1 cellular context compared by ENCODE assay signal in the genomic region with DNA sequence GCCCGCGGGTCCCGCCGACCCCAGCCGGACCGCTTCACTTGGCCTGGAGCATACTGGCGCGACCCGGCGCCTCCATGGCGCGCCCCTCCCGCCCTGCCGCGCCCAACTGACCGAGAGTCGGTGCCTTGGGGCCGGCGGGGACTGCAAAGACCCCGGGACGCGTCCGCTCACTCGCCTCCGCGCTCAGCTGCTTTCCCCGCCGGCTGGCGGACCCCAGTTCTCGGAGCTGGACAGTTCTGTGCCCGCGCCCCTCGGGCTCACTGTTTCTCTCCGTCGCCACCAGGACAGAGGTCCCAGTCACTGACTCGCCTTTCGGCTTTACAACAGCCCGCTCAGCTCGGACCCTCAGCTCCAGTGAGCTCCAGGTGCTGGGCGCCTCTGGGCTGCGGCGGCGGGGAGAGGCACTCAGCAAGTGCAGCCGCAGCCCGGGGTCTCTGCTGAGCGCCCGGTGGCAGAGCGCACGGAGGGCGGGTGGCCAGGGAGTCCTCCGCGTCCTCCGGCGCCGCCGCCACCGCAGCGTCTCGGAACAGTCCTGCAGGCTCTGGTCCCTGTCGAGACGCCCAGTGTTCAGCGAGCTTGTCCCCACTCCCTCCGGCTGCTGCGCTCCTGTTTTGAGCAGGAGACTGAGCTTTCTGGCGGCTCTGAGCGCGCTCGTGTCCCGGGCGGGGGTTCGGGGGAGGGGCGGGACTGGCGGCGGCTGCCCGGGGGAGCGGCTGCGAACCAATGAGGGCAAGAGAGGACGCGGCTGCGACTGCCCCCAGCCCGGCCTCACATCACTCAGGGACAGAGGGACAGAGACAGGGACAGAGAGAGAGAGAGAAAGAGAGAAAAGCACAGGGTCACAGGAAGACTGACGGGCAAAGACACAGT.
TF ChIP-seq lines count a peak whose summit lies in the region.

A gene (minus strand): TSS at position 637 of the 870 bp plus-strand sequence. CDS start 638 bp downstream, outside the sequence.

TF ChIP-seq in HepG2, 621 proteins besides CTCF, POLR2A, EP300 and RAD21 (continued from another document and continues in another):
- no peak for TF ChIP-seq MED13 (CRISPR knock-in tag; IDR thresholded peaks at IDR 0.05)
- TF ChIP-seq, protein P1, sequence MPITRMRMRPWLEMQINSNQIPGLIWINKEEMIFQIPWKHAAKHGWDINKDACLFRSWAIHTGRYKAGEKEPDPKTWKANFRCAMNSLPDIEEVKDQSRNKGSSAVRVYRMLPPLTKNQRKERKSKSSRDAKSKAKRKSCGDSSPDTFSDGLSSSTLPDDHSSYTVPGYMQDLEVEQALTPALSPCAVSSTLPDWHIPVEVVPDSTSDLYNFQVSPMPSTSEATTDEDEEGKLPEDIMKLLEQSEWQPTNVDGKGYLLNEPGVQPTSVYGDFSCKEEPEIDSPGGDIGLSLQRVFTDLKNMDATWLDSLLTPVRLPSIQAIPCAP (CRISPR knock-in tag; IDR thresholded peaks at IDR 0.05; ENCODE audit: low read depth), result no peak
- TF ChIP-seq FOXJ3 (CRISPR knock-in tag; IDR thresholded peaks at IDR 0.05; ENCODE audit: borderline replicate concordance), result no peak
- TF ChIP-seq, protein P2, sequence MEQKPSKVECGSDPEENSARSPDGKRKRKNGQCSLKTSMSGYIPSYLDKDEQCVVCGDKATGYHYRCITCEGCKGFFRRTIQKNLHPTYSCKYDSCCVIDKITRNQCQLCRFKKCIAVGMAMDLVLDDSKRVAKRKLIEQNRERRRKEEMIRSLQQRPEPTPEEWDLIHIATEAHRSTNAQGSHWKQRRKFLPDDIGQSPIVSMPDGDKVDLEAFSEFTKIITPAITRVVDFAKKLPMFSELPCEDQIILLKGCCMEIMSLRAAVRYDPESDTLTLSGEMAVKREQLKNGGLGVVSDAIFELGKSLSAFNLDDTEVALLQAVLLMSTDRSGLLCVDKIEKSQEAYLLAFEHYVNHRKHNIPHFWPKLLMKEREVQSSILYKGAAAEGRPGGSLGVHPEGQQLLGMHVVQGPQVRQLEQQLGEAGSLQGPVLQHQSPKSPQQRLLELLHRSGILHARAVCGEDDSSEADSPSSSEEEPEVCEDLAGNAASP (CRISPR knock-in tag; IDR thresholded peaks at IDR 0.05; ENCODE audit: borderline replicate concordance), result no peak
- no peak for TF ChIP-seq ZNF605 (CRISPR knock-in tag; IDR thresholded peaks at IDR 0.05)
- TF ChIP-seq HOXA5 (CRISPR knock-in tag; IDR thresholded peaks at IDR 0.05), result no peak
- TF ChIP-seq, protein P3, sequence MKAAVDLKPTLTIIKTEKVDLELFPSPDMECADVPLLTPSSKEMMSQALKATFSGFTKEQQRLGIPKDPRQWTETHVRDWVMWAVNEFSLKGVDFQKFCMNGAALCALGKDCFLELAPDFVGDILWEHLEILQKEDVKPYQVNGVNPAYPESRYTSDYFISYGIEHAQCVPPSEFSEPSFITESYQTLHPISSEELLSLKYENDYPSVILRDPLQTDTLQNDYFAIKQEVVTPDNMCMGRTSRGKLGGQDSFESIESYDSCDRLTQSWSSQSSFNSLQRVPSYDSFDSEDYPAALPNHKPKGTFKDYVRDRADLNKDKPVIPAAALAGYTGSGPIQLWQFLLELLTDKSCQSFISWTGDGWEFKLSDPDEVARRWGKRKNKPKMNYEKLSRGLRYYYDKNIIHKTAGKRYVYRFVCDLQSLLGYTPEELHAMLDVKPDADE (CRISPR knock-in tag; IDR thresholded peaks at IDR 0.05), result no peak
- TF ChIP-seq ZNF3 (CRISPR knock-in tag; IDR thresholded peaks at IDR 0.05), result no peak
- TF ChIP-seq CCAR2 (optimal IDR thresholded peaks at IDR 0.05; ENCODE audit: low read depth, low read length), result no peak
- TF ChIP-seq, protein P4, sequence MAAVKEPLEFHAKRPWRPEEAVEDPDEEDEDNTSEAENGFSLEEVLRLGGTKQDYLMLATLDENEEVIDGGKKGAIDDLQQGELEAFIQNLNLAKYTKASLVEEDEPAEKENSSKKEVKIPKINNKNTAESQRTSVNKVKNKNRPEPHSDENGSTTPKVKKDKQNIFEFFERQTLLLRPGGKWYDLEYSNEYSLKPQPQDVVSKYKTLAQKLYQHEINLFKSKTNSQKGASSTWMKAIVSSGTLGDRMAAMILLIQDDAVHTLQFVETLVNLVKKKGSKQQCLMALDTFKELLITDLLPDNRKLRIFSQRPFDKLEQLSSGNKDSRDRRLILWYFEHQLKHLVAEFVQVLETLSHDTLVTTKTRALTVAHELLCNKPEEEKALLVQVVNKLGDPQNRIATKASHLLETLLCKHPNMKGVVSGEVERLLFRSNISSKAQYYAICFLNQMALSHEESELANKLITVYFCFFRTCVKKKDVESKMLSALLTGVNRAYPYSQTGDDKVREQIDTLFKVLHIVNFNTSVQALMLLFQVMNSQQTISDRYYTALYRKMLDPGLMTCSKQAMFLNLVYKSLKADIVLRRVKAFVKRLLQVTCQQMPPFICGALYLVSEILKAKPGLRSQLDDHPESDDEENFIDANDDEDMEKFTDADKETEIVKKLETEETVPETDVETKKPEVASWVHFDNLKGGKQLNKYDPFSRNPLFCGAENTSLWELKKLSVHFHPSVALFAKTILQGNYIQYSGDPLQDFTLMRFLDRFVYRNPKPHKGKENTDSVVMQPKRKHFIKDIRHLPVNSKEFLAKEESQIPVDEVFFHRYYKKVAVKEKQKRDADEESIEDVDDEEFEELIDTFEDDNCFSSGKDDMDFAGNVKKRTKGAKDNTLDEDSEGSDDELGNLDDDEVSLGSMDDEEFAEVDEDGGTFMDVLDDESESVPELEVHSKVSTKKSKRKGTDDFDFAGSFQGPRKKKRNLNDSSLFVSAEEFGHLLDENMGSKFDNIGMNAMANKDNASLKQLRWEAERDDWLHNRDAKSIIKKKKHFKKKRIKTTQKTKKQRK (IDR thresholded peaks at IDR 0.05; ENCODE audit: low read length), result no peak
- TF ChIP-seq, protein P5, sequence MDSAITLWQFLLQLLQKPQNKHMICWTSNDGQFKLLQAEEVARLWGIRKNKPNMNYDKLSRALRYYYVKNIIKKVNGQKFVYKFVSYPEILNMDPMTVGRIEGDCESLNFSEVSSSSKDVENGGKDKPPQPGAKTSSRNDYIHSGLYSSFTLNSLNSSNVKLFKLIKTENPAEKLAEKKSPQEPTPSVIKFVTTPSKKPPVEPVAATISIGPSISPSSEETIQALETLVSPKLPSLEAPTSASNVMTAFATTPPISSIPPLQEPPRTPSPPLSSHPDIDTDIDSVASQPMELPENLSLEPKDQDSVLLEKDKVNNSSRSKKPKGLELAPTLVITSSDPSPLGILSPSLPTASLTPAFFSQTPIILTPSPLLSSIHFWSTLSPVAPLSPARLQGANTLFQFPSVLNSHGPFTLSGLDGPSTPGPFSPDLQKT (CRISPR knock-in tag; IDR thresholded peaks at IDR 0.05; ENCODE audit: borderline replicate concordance), result no peak
- TF ChIP-seq, protein P6, sequence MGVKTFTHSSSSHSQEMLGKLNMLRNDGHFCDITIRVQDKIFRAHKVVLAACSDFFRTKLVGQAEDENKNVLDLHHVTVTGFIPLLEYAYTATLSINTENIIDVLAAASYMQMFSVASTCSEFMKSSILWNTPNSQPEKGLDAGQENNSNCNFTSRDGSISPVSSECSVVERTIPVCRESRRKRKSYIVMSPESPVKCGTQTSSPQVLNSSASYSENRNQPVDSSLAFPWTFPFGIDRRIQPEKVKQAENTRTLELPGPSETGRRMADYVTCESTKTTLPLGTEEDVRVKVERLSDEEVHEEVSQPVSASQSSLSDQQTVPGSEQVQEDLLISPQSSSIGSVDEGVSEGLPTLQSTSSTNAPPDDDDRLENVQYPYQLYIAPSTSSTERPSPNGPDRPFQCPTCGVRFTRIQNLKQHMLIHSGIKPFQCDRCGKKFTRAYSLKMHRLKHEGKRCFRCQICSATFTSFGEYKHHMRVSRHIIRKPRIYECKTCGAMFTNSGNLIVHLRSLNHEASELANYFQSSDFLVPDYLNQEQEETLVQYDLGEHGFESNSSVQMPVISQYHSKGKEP (CRISPR knock-in tag; IDR thresholded peaks at IDR 0.05), result no peak
- TF ChIP-seq SETDB1 (CRISPR knock-in tag; IDR thresholded peaks at IDR 0.05; ENCODE audit: borderline replicate concordance), result no peak
- TF ChIP-seq ZFAT (CRISPR knock-in tag; conservative IDR thresholded peaks at IDR 0.05), result no peak
- TF ChIP-seq ZNF883 (CRISPR knock-in tag; IDR thresholded peaks at IDR 0.05; ENCODE audit: not compliant biosample characterization), result peak; percentile 41
- no peak for TF ChIP-seq ZMAT3 (CRISPR knock-in tag; conservative IDR thresholded peaks at IDR 0.05)
- TF ChIP-seq CHD4 (IDR thresholded peaks at IDR 0.05; ENCODE audit: borderline replicate concordance, low read length), result no peak
- no peak for TF ChIP-seq MTF1 (CRISPR knock-in tag; IDR thresholded peaks at IDR 0.05)
- TF ChIP-seq, protein P7, sequence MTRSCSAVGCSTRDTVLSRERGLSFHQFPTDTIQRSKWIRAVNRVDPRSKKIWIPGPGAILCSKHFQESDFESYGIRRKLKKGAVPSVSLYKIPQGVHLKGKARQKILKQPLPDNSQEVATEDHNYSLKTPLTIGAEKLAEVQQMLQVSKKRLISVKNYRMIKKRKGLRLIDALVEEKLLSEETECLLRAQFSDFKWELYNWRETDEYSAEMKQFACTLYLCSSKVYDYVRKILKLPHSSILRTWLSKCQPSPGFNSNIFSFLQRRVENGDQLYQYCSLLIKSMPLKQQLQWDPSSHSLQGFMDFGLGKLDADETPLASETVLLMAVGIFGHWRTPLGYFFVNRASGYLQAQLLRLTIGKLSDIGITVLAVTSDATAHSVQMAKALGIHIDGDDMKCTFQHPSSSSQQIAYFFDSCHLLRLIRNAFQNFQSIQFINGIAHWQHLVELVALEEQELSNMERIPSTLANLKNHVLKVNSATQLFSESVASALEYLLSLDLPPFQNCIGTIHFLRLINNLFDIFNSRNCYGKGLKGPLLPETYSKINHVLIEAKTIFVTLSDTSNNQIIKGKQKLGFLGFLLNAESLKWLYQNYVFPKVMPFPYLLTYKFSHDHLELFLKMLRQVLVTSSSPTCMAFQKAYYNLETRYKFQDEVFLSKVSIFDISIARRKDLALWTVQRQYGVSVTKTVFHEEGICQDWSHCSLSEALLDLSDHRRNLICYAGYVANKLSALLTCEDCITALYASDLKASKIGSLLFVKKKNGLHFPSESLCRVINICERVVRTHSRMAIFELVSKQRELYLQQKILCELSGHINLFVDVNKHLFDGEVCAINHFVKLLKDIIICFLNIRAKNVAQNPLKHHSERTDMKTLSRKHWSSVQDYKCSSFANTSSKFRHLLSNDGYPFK (CRISPR knock-in tag; IDR thresholded peaks at IDR 0.05; ENCODE audit: borderline replicate concordance), result peak; percentile 23; the same call in 1 of the 2 replicates
- no peak for TF ChIP-seq ZNF160 (CRISPR knock-in tag; IDR thresholded peaks at IDR 0.05)
- TF ChIP-seq, protein P8, sequence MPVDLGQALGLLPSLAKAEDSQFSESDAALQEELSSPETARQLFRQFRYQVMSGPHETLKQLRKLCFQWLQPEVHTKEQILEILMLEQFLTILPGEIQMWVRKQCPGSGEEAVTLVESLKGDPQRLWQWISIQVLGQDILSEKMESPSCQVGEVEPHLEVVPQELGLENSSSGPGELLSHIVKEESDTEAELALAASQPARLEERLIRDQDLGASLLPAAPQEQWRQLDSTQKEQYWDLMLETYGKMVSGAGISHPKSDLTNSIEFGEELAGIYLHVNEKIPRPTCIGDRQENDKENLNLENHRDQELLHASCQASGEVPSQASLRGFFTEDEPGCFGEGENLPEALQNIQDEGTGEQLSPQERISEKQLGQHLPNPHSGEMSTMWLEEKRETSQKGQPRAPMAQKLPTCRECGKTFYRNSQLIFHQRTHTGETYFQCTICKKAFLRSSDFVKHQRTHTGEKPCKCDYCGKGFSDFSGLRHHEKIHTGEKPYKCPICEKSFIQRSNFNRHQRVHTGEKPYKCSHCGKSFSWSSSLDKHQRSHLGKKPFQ (CRISPR knock-in tag; IDR thresholded peaks at IDR 0.05; ENCODE audit: insufficient replicate concordance), result no peak
- no peak for TF ChIP-seq SNRNP70 (IDR thresholded peaks at IDR 0.05; ENCODE audit: low read depth, low read length)
- TF ChIP-seq, protein P9, sequence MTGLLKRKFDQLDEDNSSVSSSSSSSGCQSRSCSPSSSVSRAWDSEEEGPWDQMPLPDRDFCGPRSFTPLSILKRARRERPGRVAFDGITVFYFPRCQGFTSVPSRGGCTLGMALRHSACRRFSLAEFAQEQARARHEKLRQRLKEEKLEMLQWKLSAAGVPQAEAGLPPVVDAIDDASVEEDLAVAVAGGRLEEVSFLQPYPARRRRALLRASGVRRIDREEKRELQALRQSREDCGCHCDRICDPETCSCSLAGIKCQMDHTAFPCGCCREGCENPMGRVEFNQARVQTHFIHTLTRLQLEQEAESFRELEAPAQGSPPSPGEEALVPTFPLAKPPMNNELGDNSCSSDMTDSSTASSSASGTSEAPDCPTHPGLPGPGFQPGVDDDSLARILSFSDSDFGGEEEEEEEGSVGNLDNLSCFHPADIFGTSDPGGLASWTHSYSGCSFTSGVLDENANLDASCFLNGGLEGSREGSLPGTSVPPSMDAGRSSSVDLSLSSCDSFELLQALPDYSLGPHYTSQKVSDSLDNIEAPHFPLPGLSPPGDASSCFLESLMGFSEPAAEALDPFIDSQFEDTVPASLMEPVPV (CRISPR knock-in tag; IDR thresholded peaks at IDR 0.05), result 0 out of 2 replicates have a peak, but pooled peaks have one; percentile 49
- TF ChIP-seq ZNF737 (CRISPR knock-in tag; IDR thresholded peaks at IDR 0.05; ENCODE audit: borderline replicate concordance), result no peak
- TF ChIP-seq, protein P10, sequence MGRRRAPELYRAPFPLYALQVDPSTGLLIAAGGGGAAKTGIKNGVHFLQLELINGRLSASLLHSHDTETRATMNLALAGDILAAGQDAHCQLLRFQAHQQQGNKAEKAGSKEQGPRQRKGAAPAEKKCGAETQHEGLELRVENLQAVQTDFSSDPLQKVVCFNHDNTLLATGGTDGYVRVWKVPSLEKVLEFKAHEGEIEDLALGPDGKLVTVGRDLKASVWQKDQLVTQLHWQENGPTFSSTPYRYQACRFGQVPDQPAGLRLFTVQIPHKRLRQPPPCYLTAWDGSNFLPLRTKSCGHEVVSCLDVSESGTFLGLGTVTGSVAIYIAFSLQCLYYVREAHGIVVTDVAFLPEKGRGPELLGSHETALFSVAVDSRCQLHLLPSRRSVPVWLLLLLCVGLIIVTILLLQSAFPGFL (CRISPR knock-in tag; IDR thresholded peaks at IDR 0.05), result no peak
- TF ChIP-seq, protein P11, sequence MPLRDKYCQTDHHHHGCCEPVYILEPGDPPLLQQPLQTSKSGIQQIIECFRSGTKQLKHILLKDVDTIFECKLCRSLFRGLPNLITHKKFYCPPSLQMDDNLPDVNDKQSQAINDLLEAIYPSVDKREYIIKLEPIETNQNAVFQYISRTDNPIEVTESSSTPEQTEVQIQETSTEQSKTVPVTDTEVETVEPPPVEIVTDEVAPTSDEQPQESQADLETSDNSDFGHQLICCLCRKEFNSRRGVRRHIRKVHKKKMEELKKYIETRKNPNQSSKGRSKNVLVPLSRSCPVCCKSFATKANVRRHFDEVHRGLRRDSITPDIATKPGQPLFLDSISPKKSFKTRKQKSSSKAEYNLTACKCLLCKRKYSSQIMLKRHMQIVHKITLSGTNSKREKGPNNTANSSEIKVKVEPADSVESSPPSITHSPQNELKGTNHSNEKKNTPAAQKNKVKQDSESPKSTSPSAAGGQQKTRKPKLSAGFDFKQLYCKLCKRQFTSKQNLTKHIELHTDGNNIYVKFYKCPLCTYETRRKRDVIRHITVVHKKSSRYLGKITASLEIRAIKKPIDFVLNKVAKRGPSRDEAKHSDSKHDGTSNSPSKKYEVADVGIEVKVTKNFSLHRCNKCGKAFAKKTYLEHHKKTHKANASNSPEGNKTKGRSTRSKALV (CRISPR knock-in tag; IDR thresholded peaks at IDR 0.05), result peak; percentile 98
- TF ChIP-seq, protein P12, sequence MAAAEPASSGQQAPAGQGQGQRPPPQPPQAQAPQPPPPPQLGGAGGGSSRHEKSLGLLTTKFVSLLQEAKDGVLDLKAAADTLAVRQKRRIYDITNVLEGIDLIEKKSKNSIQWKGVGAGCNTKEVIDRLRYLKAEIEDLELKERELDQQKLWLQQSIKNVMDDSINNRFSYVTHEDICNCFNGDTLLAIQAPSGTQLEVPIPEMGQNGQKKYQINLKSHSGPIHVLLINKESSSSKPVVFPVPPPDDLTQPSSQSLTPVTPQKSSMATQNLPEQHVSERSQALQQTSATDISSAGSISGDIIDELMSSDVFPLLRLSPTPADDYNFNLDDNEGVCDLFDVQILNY (CRISPR knock-in tag; conservative IDR thresholded peaks at IDR 0.05), result no peak
- TF ChIP-seq U2AF1 (optimal IDR thresholded peaks at IDR 0.05; ENCODE audit: low read depth, low read length), result no peak
- no peak for TF ChIP-seq ATAD3A (CRISPR knock-in tag; IDR thresholded peaks at IDR 0.05)
- no peak for TF ChIP-seq ZZZ3 (CRISPR knock-in tag; IDR thresholded peaks at IDR 0.05; ENCODE audit: borderline replicate concordance)
